Comparison of ENCODE assay signal across 1 cellular context in the genomic region with DNA sequence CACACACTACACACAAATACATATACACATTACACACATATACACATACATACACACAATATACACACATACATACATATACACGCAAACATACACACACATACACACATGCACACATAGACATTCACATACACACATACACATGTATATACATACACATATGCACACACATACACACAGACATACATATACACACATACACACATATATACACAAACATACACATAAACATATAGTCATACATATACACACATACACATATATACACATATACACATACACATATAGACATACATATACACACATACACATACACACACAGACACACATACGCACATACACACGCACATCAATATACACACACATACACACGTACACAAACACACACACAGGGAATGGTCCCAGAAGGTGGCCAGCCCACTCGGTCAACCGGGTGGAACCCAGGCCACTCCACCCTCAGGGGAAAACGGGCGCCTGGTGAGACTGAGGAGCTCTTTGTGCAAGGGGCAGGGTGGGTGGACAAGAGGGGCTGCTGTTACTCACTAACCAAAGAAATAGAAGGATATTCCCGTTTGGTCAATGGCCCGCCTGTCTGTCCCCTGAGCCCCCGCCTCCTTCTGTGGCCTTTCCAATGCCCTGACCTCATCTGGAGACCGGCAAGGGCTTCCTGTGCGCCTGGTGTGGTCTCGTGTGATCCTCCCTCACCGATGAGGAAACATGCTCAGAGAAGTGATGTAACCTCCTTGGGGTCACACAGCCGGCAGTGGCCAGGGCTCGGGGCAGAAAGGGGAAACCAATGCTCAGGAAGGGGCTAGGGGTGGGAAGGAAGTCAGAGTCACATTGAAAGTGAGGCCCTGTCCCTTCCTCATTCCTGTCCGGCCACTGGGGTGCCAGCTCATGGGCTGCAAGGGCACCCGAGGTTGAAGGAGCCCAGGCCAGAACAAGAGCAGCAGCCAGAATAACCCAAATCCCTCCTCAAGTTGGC.
TF ChIP-seq lines count a peak whose summit lies in the region.

No MANE protein-coding gene starts in this region.

TF ChIP-seq in K562, 482 proteins besides CTCF, POLR2A, EP300 and RAD21 (continued from another document):
- TF ChIP-seq ZBTB49 (CRISPR knock-in tag; IDR thresholded peaks at IDR 0.05; ENCODE audit: borderline replicate concordance): no peak
- TF ChIP-seq ZFP36 (IDR thresholded peaks at IDR 0.05; ENCODE audit: low read depth, low read length, partially characterized antibody): peak; percentile 44
- no peak for TF ChIP-seq TBL1XR1 (IDR thresholded peaks at IDR 0.05; ENCODE audit: low read length in 2 of 2)
- TF ChIP-seq SAP30 (IDR thresholded peaks at IDR 0.05; ENCODE audit: borderline replicate concordance, insufficient read depth, low read depth, low read length, poor library complexity, severe bottlenecking): no peak
- TF ChIP-seq, protein P1, sequence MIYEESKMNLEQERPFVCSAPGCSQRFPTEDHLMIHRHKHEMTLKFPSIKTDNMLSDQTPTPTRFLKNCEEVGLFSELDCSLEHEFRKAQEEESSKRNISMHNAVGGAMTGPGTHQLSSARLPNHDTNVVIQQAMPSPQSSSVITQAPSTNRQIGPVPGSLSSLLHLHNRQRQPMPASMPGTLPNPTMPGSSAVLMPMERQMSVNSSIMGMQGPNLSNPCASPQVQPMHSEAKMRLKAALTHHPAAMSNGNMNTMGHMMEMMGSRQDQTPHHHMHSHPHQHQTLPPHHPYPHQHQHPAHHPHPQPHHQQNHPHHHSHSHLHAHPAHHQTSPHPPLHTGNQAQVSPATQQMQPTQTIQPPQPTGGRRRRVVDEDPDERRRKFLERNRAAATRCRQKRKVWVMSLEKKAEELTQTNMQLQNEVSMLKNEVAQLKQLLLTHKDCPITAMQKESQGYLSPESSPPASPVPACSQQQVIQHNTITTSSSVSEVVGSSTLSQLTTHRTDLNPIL (CRISPR knock-in tag; IDR thresholded peaks at IDR 0.05): no peak
- no peak for TF ChIP-seq E2F5 (CRISPR knock-in tag; IDR thresholded peaks at IDR 0.05)
